9 cellular contexts compared by ENCODE assay signal in genomic region chr1:70115315-70115714, GRCh38.
"Had no signal": no experiment of that assay in that cellular context is flagged by ENCODE, and none has a peak within 500 bp of the region (broad histone marks: within the 10 kb centered on the region; RNA-seq: fewer than 3 reads in every experiment).

No MANE protein-coding gene starts in this region.

- H3K4me3 ChIP-seq: GM23338, HAP-1 had no signal

- H3K9me3 ChIP-seq: HAP-1 had no signal

- H3K4me2 ChIP-seq: GM23338, KMS-11 had no signal

- ATAC-seq: GM23338, HCT116 had no signal

- H2AFZ ChIP-seq: GM23338 had no signal

- H3K9ac ChIP-seq: KMS-11 had no signal

- DNase-seq: H7, HFFc6, Karpas-422, KBM-7 had no signal

- H3K36me3 ChIP-seq: HAP-1 had no signal

- H3K4me1 ChIP-seq: HAP-1 had no signal

- H3K27ac ChIP-seq: HL-60, KMS-11 had no signal
